ENCODE assay signal across 8 cellular contexts in genomic region chr20:49218739-49219090, GRCh38. TPM values are rescaled to one million over a fixed set of nuclear protein-coding genes. Genes with fewer than 3 reads are reported as not detected.
DNase-seq lines count a peak whose midpoint lies in the region; ATAC-seq, FAIRE-seq and TF ChIP-seq lines count a peak whose summit lies in the region.
"Not testable (repeated sequence)": the region's sequence is repeated elsewhere in the genome, so short reads cannot be mapped to it uniquely, and the experiment has no call there.

No MANE protein-coding gene starts in this region.

- H3K27ac ChIP-seq in WERI-Rb-1: peak overlapping the region; percentile 64
- H3K27ac ChIP-seq in astrocyte (ENCODE audit: low read depth, low read length): peak overlapping the region; percentile 73
- H3K27ac ChIP-seq in esophagus muscularis mucosa (replicated peaks in 1 of 4): peak overlapping the region; percentile 65 to 91 (median 88)
- H3K27ac ChIP-seq in HepG2 (ENCODE audit: extremely low read length, insufficient read depth, low read length): peak overlapping the region; percentile 60
- not testable (repeated sequence) for H3K27ac ChIP-seq in trophoblast cell (ENCODE audit: low read depth, low read length)
- peak overlapping the region; percentile 11 to 85 for H3K27ac ChIP-seq in tibial artery

- peak; percentile 10 for DNase-seq in EL
- DNase-seq in NB4 (ENCODE audit: low read depth); WERI-Rb-1; astrocyte (ENCODE audit: low read depth); esophagus muscularis mucosa (ENCODE audit: extremely low spot score); HepG2 (ENCODE audit: low spot score); trophoblast cell: not testable (repeated sequence)
- DNase-seq in tibial artery: peak in 1 of 2 donors; percentile 68

- intact Hi-C loops in esophagus muscularis mucosa (cut with DNase I): loop anchor here (2.0 kb wide), 1 partner anchor 30 kb away; the partner anchor contains the start of gene STAU1
- intact Hi-C loops in HepG2 (cut with micrococcal nuclease; ENCODE audit: unreplicated experiment): loop anchor here (1.0 to 5.0 kb wide), 2 partner anchors 36 to 172 kb away; partner anchors contain the start of gene CSE1L
- intact Hi-C loops in tibial artery (cut with DNase I; ENCODE audit: low total_unique reads): not testable (repeated sequence)

- H4K12ac ChIP-seq in trophoblast cell (ENCODE audit: low read depth, low read length): peak overlapping the region; percentile 92

- POLR2A ChIA-PET in HepG2 (lab: Yijun Ruan, JAX): interaction anchor here (0.7 to 2.8 kb wide), 37 partner anchors 8 to 598 kb away, joined by 3 to 49 read pairs (median 4); partner anchors contain the start of genes CSE1L, STAU1 and ZNFX1

- peak overlapping the region; percentile 99 for H3K27ac Mint-ChIP-seq in astrocyte (ENCODE audit: unreplicated experiment)

- not testable (repeated sequence) for H2AFZ ChIP-seq in astrocyte (ENCODE audit: low read depth, low read length); HepG2 (ENCODE audit: low read length)
- H2AFZ ChIP-seq in trophoblast cell (ENCODE audit: insufficient read depth, low read length, poor library complexity): peak overlapping the region; percentile 72

- peaks cover 12% of the 10 kb centered on the region for H3K4me1 ChIP-seq in astrocyte (ENCODE audit: insufficient read depth, low read length)
- H3K4me1 ChIP-seq in esophagus muscularis mucosa: peaks cover 13 to 33% (median 26%) of the 10 kb centered on the region in 4 donors
- H3K4me1 ChIP-seq in HepG2 (ENCODE audit: insufficient read depth, low read length): peaks cover 30% of the 10 kb centered on the region
- peaks cover 5 to 11% of the 10 kb centered on the region in 2 experiments for H3K4me1 ChIP-seq in trophoblast cell (ENCODE audit: control insufficient read depth in 1 of 2, insufficient read depth in 2 of 2, low read length in 2 of 2)
- H3K4me1 ChIP-seq in tibial artery: peaks cover 0 to 20% (median 15%) of the 10 kb centered on the region in 4 donors

- peak overlapping the region; percentile 71 for H2BK120ac ChIP-seq in trophoblast cell (ENCODE audit: insufficient read depth, low read length, poor library complexity)

- TF ChIP-seq POLR2A in NB4 (IDR thresholded peaks at IDR 0.05; ENCODE audit: extremely low read depth, insufficient read length); esophagus muscularis mucosa (IDR thresholded peaks at IDR 0.05; ENCODE audit: low read depth); HepG2 (IDR thresholded peaks at IDR 0.05; ENCODE audit: insufficient read depth in 1 of 2, low read depth in 2 of 2, low read length in 2 of 2): not testable (repeated sequence)

- H3K23ac ChIP-seq in trophoblast cell (ENCODE audit: low read length): not testable (repeated sequence)

- H3K9me3 Mint-ChIP-seq in astrocyte (ENCODE audit: unreplicated experiment): not testable (repeated sequence)

- H4K20me1 ChIP-seq in astrocyte (ENCODE audit: insufficient read depth, low read length); HepG2 (ENCODE audit: insufficient read depth, low read length): not testable (repeated sequence)

- 58% methylated on average over 13 of the region's 13 CpGs for WGBS in esophagus muscularis mucosa
- 56% methylated on average over 13 of the region's 13 CpGs for WGBS in HepG2 (ENCODE audit: low lambda C conversion rate)
- no CpG with 5 or more reads among the region's 13 CpGs for WGBS in trophoblast cell (ENCODE audit: extremely low coverage, insufficient coverage, insufficient read length)

- ATAC-seq in HepG2: peak; percentile 11

- peak overlapping the region; percentile 92 for H3K4me2 ChIP-seq in astrocyte (ENCODE audit: low read length)
- H3K4me2 ChIP-seq in HepG2 (ENCODE audit: low read depth, low read length): peak overlapping the region; percentile 87
- H3K4me2 ChIP-seq in trophoblast cell (ENCODE audit: low read length): peak overlapping the region; percentile 30

- H3K4me3 Mint-ChIP-seq in astrocyte (ENCODE audit: unreplicated experiment): peak overlapping the region; percentile 98

- peak overlapping the region; percentile 92 for H3K9ac ChIP-seq in astrocyte (ENCODE audit: low read length)
- H3K9ac ChIP-seq in HepG2 (ENCODE audit: insufficient read depth, low read depth, low read length): peak overlapping the region; percentile 83
- not testable (repeated sequence) for H3K9ac ChIP-seq in trophoblast cell (ENCODE audit: low read length)

- H3K79me2 ChIP-seq in astrocyte (ENCODE audit: insufficient read depth, low read length): peaks cover 21% of the 10 kb centered on the region
- H3K79me2 ChIP-seq in HepG2 (ENCODE audit: insufficient read depth, low read length): peaks cover 21% of the 10 kb centered on the region
- H3K79me2 ChIP-seq in trophoblast cell (ENCODE audit: control insufficient read depth, insufficient read depth, low read length, poor library complexity): peaks cover 11% of the 10 kb centered on the region

- peak overlapping the region; percentile 27 for H2BK5ac ChIP-seq in trophoblast cell (ENCODE audit: low read depth, low read length, poor library complexity)

- H3K36me3 ChIP-seq in WERI-Rb-1 (peaks cover 20% of the 10 kb centered on the region), esophagus muscularis mucosa (peaks cover 21 to 29% (median 25%) of the 10 kb centered on the region in 4 donors), HepG2 (replicated peaks in 1 of 2; ENCODE audit: control insufficient read depth in 1 of 2, insufficient read depth in 2 of 2, low read length in 2 of 2) (peaks cover 13 to 22% of the 10 kb centered on the region in 2 experiments; a peak in 4 of 5 replicates), trophoblast cell (ENCODE audit: control insufficient read depth in 1 of 2, insufficient read depth in 2 of 2, low read length in 2 of 2) (peaks cover 17 to 19% of the 10 kb centered on the region in 2 experiments), tibial artery (peaks cover 18 to 29% (median 22%) of the 10 kb centered on the region in 3 donors)
- not testable (repeated sequence) for H3K36me3 ChIP-seq in astrocyte (ENCODE audit: insufficient read depth, low read length)

- H4K91ac ChIP-seq in trophoblast cell (ENCODE audit: low read depth, low read length): peak overlapping the region; percentile 82

- not testable (repeated sequence) for H2BK12ac ChIP-seq in trophoblast cell (ENCODE audit: low read length)

- peak overlapping the region; percentile 70 for H3K18ac ChIP-seq in trophoblast cell (ENCODE audit: low read length)

- not testable (repeated sequence) for TF ChIP-seq EP300 in esophagus muscularis mucosa (IDR thresholded peaks at IDR 0.05); HepG2 (IDR thresholded peaks at IDR 0.05; ENCODE audit: low read depth in 2 of 2, low read length in 2 of 2); HepG2 (CRISPR knock-in tag; IDR thresholded peaks at IDR 0.05; ENCODE audit: borderline replicate concordance)

- H3K79me1 ChIP-seq in trophoblast cell (ENCODE audit: low read length): not testable (repeated sequence)

- CTCF ChIA-PET in HepG2 (lab: Yijun Ruan, JAX; ENCODE audit: low intra/inter-chr PET ratio, low total read pairs): interaction anchor here (3.9 kb wide), 1 partner anchor 84 kb away, joined by 70 read pairs; no protein-coding TSS in a partner anchor

- not testable (repeated sequence) for H3K27me3 Mint-ChIP-seq in astrocyte (ENCODE audit: low read depth, unreplicated experiment)

- H3K9me3 ChIP-seq in WERI-Rb-1 (ENCODE audit: severe bottlenecking); astrocyte (ENCODE audit: insufficient read depth, low read depth, low read length); esophagus muscularis mucosa; HepG2 (ENCODE audit: low read length); trophoblast cell (ENCODE audit: insufficient read depth, low read depth, low read length); tibial artery: not testable (repeated sequence)

- H3K4ac ChIP-seq in trophoblast cell (ENCODE audit: low read depth, low read length): not testable (repeated sequence)

- not testable (repeated sequence) for TF ChIP-seq RAD21 in HepG2 (CRISPR knock-in tag; IDR thresholded peaks at IDR 0.05)

- peaks cover 18% of the 10 kb centered on the region for H3K4me1 Mint-ChIP-seq in astrocyte (ENCODE audit: low read depth, unreplicated experiment)

- peak overlapping the region; percentile 60 for H3K14ac ChIP-seq in trophoblast cell (ENCODE audit: low read length)

- not testable (repeated sequence) for FAIRE-seq in astrocyte (lab: Jason Lieb, UNC); HepG2 (lab: Jason Lieb, UNC)

- H2AK5ac ChIP-seq in trophoblast cell (ENCODE audit: low read length): peak overlapping the region; percentile 98

- peak overlapping the region; percentile 91 for H4K8ac ChIP-seq in trophoblast cell (ENCODE audit: low read depth, low read length)

- in situ Hi-C loops in HepG2 (cut with HindIII; ENCODE audit: extremely low pct_ligation_motif_present, low pct_unique_long_range_greater_than_20kb): loop anchor here (5.0 kb wide), 1 partner anchor 86 kb away; no protein-coding TSS in a partner anchor

- not testable (repeated sequence) for H3K27me3 ChIP-seq in WERI-Rb-1 (ENCODE audit: insufficient read depth, low read depth, severe bottlenecking); astrocyte (ENCODE audit: insufficient read depth, low read length); esophagus muscularis mucosa; HepG2 (ENCODE audit: control insufficient read depth in 1 of 2, insufficient read depth in 2 of 2, low read length in 2 of 2); trophoblast cell (ENCODE audit: insufficient read depth, low read length); tibial artery

- TSS peak; percentile 100 for BruUV-seq in HepG2 (replicated peaks; lab: Mats Ljungman, UMichigan)

- TF ChIP-seq CTCF in NB4 (IDR thresholded peaks at IDR 0.05; ENCODE audit: low read depth, low read length); WERI-Rb-1 (IDR thresholded peaks at IDR 0.05; ENCODE audit: low read depth, low read length); astrocyte (IDR thresholded peaks at IDR 0.05; ENCODE audit: insufficient read depth, low read depth, low read length); esophagus muscularis mucosa (IDR thresholded peaks at IDR 0.05); HepG2 (CRISPR knock-in tag; IDR thresholded peaks at IDR 0.05); tibial artery (IDR thresholded peaks at IDR 0.05): not testable (repeated sequence)

- H3K4me3 ChIP-seq in NB4 (ENCODE audit: low read depth, low read length) (peak overlapping the region; percentile 99), WERI-Rb-1 (ENCODE audit: low read depth, low read length) (peak overlapping the region; percentile 94; the same call in 1 of the 2 replicates), astrocyte (ENCODE audit: insufficient read depth, low read depth, low read length) (peak overlapping the region; percentile 97), esophagus muscularis mucosa (peak overlapping the region; percentile 67 to 79 (median 72)), HepG2 (replicated peaks in 1 of 3; ENCODE audit: insufficient read depth in 1 of 3, low read depth in 2 of 3, low read length in 3 of 3) (peak overlapping the region; percentile 13 to 81 (median 32); a peak in 4 of 6 replicates), tibial artery (peak overlapping the region; percentile 71 to 74)
- not testable (repeated sequence) for H3K4me3 ChIP-seq in trophoblast cell (ENCODE audit: low read depth, low read length)

- not testable (repeated sequence) for H3K36me3 Mint-ChIP-seq in astrocyte (ENCODE audit: low read depth, unreplicated experiment)

RNA-seq across cellular contexts. Expression of gene DDX27, which starts 0.5 kb away (rescaled TPM):
- total RNA-seq in astrocyte (34.6 and 38.3 TPM in 2 replicates), esophagus muscularis mucosa (10 to 100 TPM; 25.7 to 35.0 (median 30.2) TPM), HepG2 (2016; rRNA removed; fragmentation: Illumina TruSeq; extraction: Trizol) (72.8 and 88.3 TPM in 2 replicates)
- total RNA-seq in HepG2 (2016; cell fraction: cytosol; rRNA removed; fragmentation: Illumina TruSeq; extraction: Trizol; ENCODE audit: low read depth): 8.9 and 9.5 TPM in 2 replicates
- 75.2 and 79.2 TPM in 2 replicates for total RNA-seq in HepG2 (2016; cell fraction: insoluble cytoplasmic fraction; rRNA removed; fragmentation: Illumina TruSeq; extraction: Trizol)
- 14.0 and 18.2 TPM in 2 replicates for total RNA-seq in HepG2 (2016; cell fraction: membrane; rRNA removed; fragmentation: Illumina TruSeq; extraction: Trizol)
- total RNA-seq in HepG2 (2016; cell fraction: nucleus; rRNA removed; fragmentation: Illumina TruSeq; extraction: Trizol): 44.4 and 46.5 TPM in 2 replicates
- 42.6 and 48.0 TPM in 2 replicates for polyA plus RNA-seq in HepG2 (2011; rRNA removed)
- polyA plus RNA-seq in HepG2 (2011; cell fraction: cytosol; rRNA removed): 38.6 and 49.4 TPM in 2 replicates
- 62.5 and 66.4 TPM in 2 replicates for polyA plus RNA-seq in HepG2 (2011; cell fraction: nucleus; rRNA removed)
- polyA plus RNA-seq in HepG2 (2012): 35.3 and 37.4 TPM in 2 replicates
- 4.7 and 5.9 TPM in 2 replicates for polyA plus RNA-seq in HepG2 (2016; cell fraction: cytosol; fragmentation: Illumina TruSeq; extraction: Trizol; ENCODE audit: low read depth)
- 85.6 and 97.5 TPM in 2 replicates for polyA plus RNA-seq in HepG2 (2016; cell fraction: insoluble cytoplasmic fraction; fragmentation: Illumina TruSeq; extraction: Trizol; ENCODE audit: low read depth)
- polyA plus RNA-seq in HepG2 (2016; cell fraction: membrane; fragmentation: Illumina TruSeq; extraction: Trizol; ENCODE audit: low read depth): 8.4 and 10.7 TPM in 2 replicates
- 80.8 and 84.7 TPM in 2 replicates for polyA plus RNA-seq in HepG2 (2016; cell fraction: nucleus; fragmentation: Illumina TruSeq; extraction: Trizol; ENCODE audit: insufficient read depth, low read depth)
- polyA minus RNA-seq in HepG2 (2011; rRNA and poly(A)+ RNA removed; ENCODE audit: low replicate concordance): 76.4 and 94.7 TPM in 2 replicates
- 26.3 and 26.8 TPM in 2 replicates for polyA minus RNA-seq in HepG2 (2011; cell fraction: cytosol; rRNA and poly(A)+ RNA removed)
- polyA minus RNA-seq in HepG2 (2011; cell fraction: nucleus; rRNA and poly(A)+ RNA removed): 33.9 and 44.4 TPM in 2 replicates
- polyA plus RNA-seq in trophoblast cell (2013): 54.1 and 54.7 TPM in 2 replicates

RNA-seq across cellular contexts. Expression of gene STAU1, which starts 30.6 kb away (rescaled TPM):
- total RNA-seq in astrocyte (93.2 and 98.0 TPM in 2 replicates), esophagus muscularis mucosa (100 to 1,000 TPM; 103 to 118 (median 115) TPM), HepG2 (2016; rRNA removed; fragmentation: Illumina TruSeq; extraction: Trizol) (119 and 186 TPM in 2 replicates)
- total RNA-seq in HepG2 (2016; cell fraction: cytosol; rRNA removed; fragmentation: Illumina TruSeq; extraction: Trizol; ENCODE audit: low read depth): 84.1 and 98.9 TPM in 2 replicates
- 118 and 170 TPM in 2 replicates for total RNA-seq in HepG2 (2016; cell fraction: insoluble cytoplasmic fraction; rRNA removed; fragmentation: Illumina TruSeq; extraction: Trizol)
- total RNA-seq in HepG2 (2016; cell fraction: membrane; rRNA removed; fragmentation: Illumina TruSeq; extraction: Trizol): 217 and 243 TPM in 2 replicates
- 77.6 and 86.1 TPM in 2 replicates for total RNA-seq in HepG2 (2016; cell fraction: nucleus; rRNA removed; fragmentation: Illumina TruSeq; extraction: Trizol)
- 121 and 133 TPM in 2 replicates for polyA plus RNA-seq in HepG2 (2011; rRNA removed)
- polyA plus RNA-seq in HepG2 (2011; cell fraction: cytosol; rRNA removed): 95.5 and 124 TPM in 2 replicates
- 55.6 and 68.1 TPM in 2 replicates for polyA plus RNA-seq in HepG2 (2011; cell fraction: nucleus; rRNA removed)
- polyA plus RNA-seq in HepG2 (2012): 196 and 212 TPM in 2 replicates
- 100 and 110 TPM in 2 replicates for polyA plus RNA-seq in HepG2 (2016; cell fraction: cytosol; fragmentation: Illumina TruSeq; extraction: Trizol; ENCODE audit: low read depth)
- polyA plus RNA-seq in HepG2 (2016; cell fraction: insoluble cytoplasmic fraction; fragmentation: Illumina TruSeq; extraction: Trizol; ENCODE audit: low read depth): 241 and 269 TPM in 2 replicates
- polyA plus RNA-seq in HepG2 (2016; cell fraction: membrane; fragmentation: Illumina TruSeq; extraction: Trizol; ENCODE audit: low read depth): 212 and 250 TPM in 2 replicates
- 141 and 152 TPM in 2 replicates for polyA plus RNA-seq in HepG2 (2016; cell fraction: nucleus; fragmentation: Illumina TruSeq; extraction: Trizol; ENCODE audit: insufficient read depth, low read depth)
- polyA minus RNA-seq in HepG2 (2011; rRNA and poly(A)+ RNA removed; ENCODE audit: low replicate concordance): 37.2 and 106 TPM in 2 replicates
- polyA minus RNA-seq in HepG2 (2011; cell fraction: cytosol; rRNA and poly(A)+ RNA removed): 158 and 174 TPM in 2 replicates
- polyA minus RNA-seq in HepG2 (2011; cell fraction: nucleus; rRNA and poly(A)+ RNA removed): 61.8 and 82.7 TPM in 2 replicates
- polyA plus RNA-seq in trophoblast cell (2013): 90.8 and 93.2 TPM in 2 replicates

RNA-seq across cellular contexts. Expression of gene ZNFX1, which starts 59.1 kb away (rescaled TPM):
- total RNA-seq in astrocyte (77.0 and 77.4 TPM in 2 replicates), esophagus muscularis mucosa (10 to 100 TPM; 35.7 to 46.7 (median 41.3) TPM), HepG2 (2016; rRNA removed; fragmentation: Illumina TruSeq; extraction: Trizol) (11.1 and 15.9 TPM in 2 replicates)
- 6.3 and 6.5 TPM in 2 replicates for total RNA-seq in HepG2 (2016; cell fraction: cytosol; rRNA removed; fragmentation: Illumina TruSeq; extraction: Trizol; ENCODE audit: low read depth)
- total RNA-seq in HepG2 (2016; cell fraction: insoluble cytoplasmic fraction; rRNA removed; fragmentation: Illumina TruSeq; extraction: Trizol): 11.0 and 12.7 TPM in 2 replicates
- total RNA-seq in HepG2 (2016; cell fraction: membrane; rRNA removed; fragmentation: Illumina TruSeq; extraction: Trizol): 9.7 and 10.8 TPM in 2 replicates
- 14.7 and 16.0 TPM in 2 replicates for total RNA-seq in HepG2 (2016; cell fraction: nucleus; rRNA removed; fragmentation: Illumina TruSeq; extraction: Trizol)
- 2.9 and 3.5 TPM in 2 replicates for polyA plus RNA-seq in HepG2 (2011; rRNA removed)
- polyA plus RNA-seq in HepG2 (2011; cell fraction: cytosol; rRNA removed): 2.2 and 3.5 TPM in 2 replicates
- polyA plus RNA-seq in HepG2 (2011; cell fraction: nucleus; rRNA removed): 4.5 and 5.9 TPM in 2 replicates
- 5.3 and 8.2 TPM in 2 replicates for polyA plus RNA-seq in HepG2 (2012)
- polyA plus RNA-seq in HepG2 (2016; cell fraction: cytosol; fragmentation: Illumina TruSeq; extraction: Trizol; ENCODE audit: low read depth): 1.1 and 1.4 TPM in 2 replicates
- polyA plus RNA-seq in HepG2 (2016; cell fraction: insoluble cytoplasmic fraction; fragmentation: Illumina TruSeq; extraction: Trizol; ENCODE audit: low read depth): 5.1 and 6.1 TPM in 2 replicates
- polyA plus RNA-seq in HepG2 (2016; cell fraction: membrane; fragmentation: Illumina TruSeq; extraction: Trizol; ENCODE audit: low read depth): 2.2 TPM in 2 replicates
- 16.4 and 18.7 TPM in 2 replicates for polyA plus RNA-seq in HepG2 (2016; cell fraction: nucleus; fragmentation: Illumina TruSeq; extraction: Trizol; ENCODE audit: insufficient read depth, low read depth)
- polyA minus RNA-seq in HepG2 (2011; rRNA and poly(A)+ RNA removed; ENCODE audit: low replicate concordance): 10.7 and 26.2 TPM in 2 replicates
- polyA minus RNA-seq in HepG2 (2011; cell fraction: cytosol; rRNA and poly(A)+ RNA removed): 5.7 and 8.7 TPM in 2 replicates
- 17.6 and 27.1 TPM in 2 replicates for polyA minus RNA-seq in HepG2 (2011; cell fraction: nucleus; rRNA and poly(A)+ RNA removed)
- 6.3 TPM in 2 replicates for polyA plus RNA-seq in trophoblast cell (2013)

Comparison
In these comparisons a context has a peak if more than half of its experiments do, and no peak if none do; other contexts are left out.
1. H3K4me2 ChIP-seq: peak in every context shown above with its lines; median percentile 92 in astrocyte; 87 in HepG2; 30 in trophoblast cell.